Comparison of ENCODE assay signal across 19 cellular contexts in the genomic region with DNA sequence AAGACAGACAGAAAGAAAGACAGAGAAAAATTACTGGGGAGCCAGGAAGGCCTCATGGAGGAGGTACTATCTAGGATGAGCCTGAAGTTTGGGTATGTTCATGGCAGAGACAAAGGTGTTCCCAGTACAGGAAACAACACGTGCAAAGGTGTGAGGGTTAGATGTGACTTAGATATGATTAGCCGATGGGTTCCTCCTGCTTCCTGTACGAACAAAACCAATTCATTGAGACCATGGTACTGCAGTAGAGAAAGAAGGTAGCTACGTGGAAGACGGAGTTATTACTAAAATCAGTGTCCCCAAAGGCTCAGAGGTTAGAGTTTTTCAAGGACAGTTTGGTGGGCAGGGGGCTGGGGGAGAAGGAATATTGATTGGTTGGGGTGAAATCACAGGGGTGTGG. TPM values are rescaled to one million over a fixed set of nuclear protein-coding genes. Genes with fewer than 3 reads are reported as not detected.
DNase-seq lines count a peak whose midpoint lies in the region; ATAC-seq and TF ChIP-seq lines count a peak whose summit lies in the region.
"Had no signal": no experiment of that assay in that cellular context is flagged by ENCODE, and none has a peak within 500 bp of the region (broad histone marks: within the 10 kb centered on the region; RNA-seq: fewer than 3 reads in every experiment).

No MANE protein-coding gene starts in this region.

- peak overlapping the region; percentile 63 for H3K27ac Mint-ChIP-seq in activated T-cell treated with anti-CD3 and anti-CD28 coated beads, Interleukin-2, amount 50 U/mL, for 72 hours
- peak overlapping the region in 5 of 6 donors; percentile 6 to 79 (median 51) for H3K27ac Mint-ChIP-seq in immature natural killer cell
- H3K27ac Mint-ChIP-seq in stimulated activated naive B cell treated with anti-CD40 and anti-IgM and Interleukin-4, amounts not matched to agents 10 μg/mL and 1 μg/mL and 100 μg/mL, for 72 hours: peak overlapping the region; percentile 65

- H3K4me2 ChIP-seq in OCI-LY7 (ENCODE audit: low read length): peak overlapping the region; percentile 67

- H3K4me1 Mint-ChIP-seq in activated T-cell treated with anti-CD3 and anti-CD28 coated beads, Interleukin-2, amount 50 U/mL, for 72 hours (ENCODE audit: low read depth): no peaks in the 10 kb centered on the region
- H3K4me1 Mint-ChIP-seq in activated T-cell treated with anti-CD3 and anti-CD28 coated beads, Interleukin-2, amount 50 U/mL, for 4 hours (ENCODE audit: low read depth): peaks cover 9% of the 10 kb centered on the region
- peaks cover 16 to 20% of the 10 kb centered on the region in 2 donors for H3K4me1 Mint-ChIP-seq in immature natural killer cell
- H3K4me1 Mint-ChIP-seq in stimulated activated naive B cell treated with anti-CD40 and anti-IgM and Interleukin-4, amounts not matched to agents 10 μg/mL and 1 μg/mL and 100 μg/mL, for 72 hours: peaks cover 13 to 16% of the 10 kb centered on the region in 2 donors

- no peak for ATAC-seq in activated T-cell treated with anti-CD3 and anti-CD28 coated beads, Interleukin-2, amount 50 U/mL, for 72 hours (replicated peaks in 1 of 2)
- ATAC-seq in activated T-cell treated with anti-CD3 and anti-CD28 coated beads, Interleukin-2, amount 50 U/mL, for 4 hours: no peak
- ATAC-seq in stimulated activated naive B cell treated with anti-CD40 and anti-IgM and Interleukin-4, amounts not matched to agents 10 μg/mL and 1 μg/mL and 100 μg/mL, for 72 hours (replicated peaks): no peak
- ATAC-seq: SK-N-SH treated with all-trans-retinoic acid at 6 μM for 48 hours had no signal

- peaks cover 22% of the 10 kb centered on the region for H3K4me1 ChIP-seq in OCI-LY7 (ENCODE audit: insufficient read depth, low read length, poor library complexity, severe bottlenecking)

- CTCF ChIA-PET in OCI-LY7 (lab: Charles Lee; ENCODE audit: unreplicated experiment): interaction anchor here (0.7 kb wide), 1 partner anchor 14 kb away, joined by 3 read pairs; no protein-coding TSS in a partner anchor

- intact Hi-C loops in OCI-LY7 (cut with micrococcal nuclease; ENCODE audit: unreplicated experiment): loop anchor here (1.0 kb wide), 1 partner anchor 428 kb away; no protein-coding TSS in a partner anchor

- H3K9me3 Mint-ChIP-seq in activated T-cell treated with anti-CD3 and anti-CD28 coated beads, Interleukin-2, amount 50 U/mL, for 72 hours: no peaks in the 10 kb centered on the region
- no peaks in the 10 kb centered on the region for H3K9me3 Mint-ChIP-seq in activated T-cell treated with anti-CD3 and anti-CD28 coated beads, Interleukin-2, amount 50 U/mL, for 4 hours
- H3K9me3 Mint-ChIP-seq in immature natural killer cell: no peaks in the 10 kb centered on the region
- H3K9me3 Mint-ChIP-seq in stimulated activated naive B cell treated with anti-CD40 and anti-IgM and Interleukin-4, amounts not matched to agents 10 μg/mL and 1 μg/mL and 100 μg/mL, for 72 hours: peaks cover 0 to 2% of the 10 kb centered on the region in 2 donors

- H3K9me2 ChIP-seq in OCI-LY7 (ENCODE audit: insufficient read depth, low read length): no peaks in the 10 kb centered on the region

- H3K79me2 ChIP-seq in OCI-LY7 (ENCODE audit: insufficient read depth, low read depth, low read length): no peaks in the 10 kb centered on the region

- H3K27me3 Mint-ChIP-seq in activated T-cell treated with anti-CD3 and anti-CD28 coated beads, Interleukin-2, amount 50 U/mL, for 72 hours (ENCODE audit: low read depth): no peaks in the 10 kb centered on the region
- peaks cover 2% of the 10 kb centered on the region for H3K27me3 Mint-ChIP-seq in activated T-cell treated with anti-CD3 and anti-CD28 coated beads, Interleukin-2, amount 50 U/mL, for 4 hours (ENCODE audit: low read depth)
- H3K27me3 Mint-ChIP-seq in immature natural killer cell (ENCODE audit: low read depth in 3 of 3): peaks cover 0 to 2% (median 0%) of the 10 kb centered on the region in 3 donors
- H3K27me3 Mint-ChIP-seq in stimulated activated naive B cell treated with anti-CD40 and anti-IgM and Interleukin-4, amounts not matched to agents 10 μg/mL and 1 μg/mL and 100 μg/mL, for 72 hours: no peaks in the 10 kb centered on the region

- POLR2A ChIA-PET in OCI-LY7 (lab: Charles Lee): interaction anchor here (0.7 to 1.0 kb wide), 3 partner anchors 50 to 310 kb away, joined by 3 to 4 read pairs (median 3); no protein-coding TSS in a partner anchor

- H2AFZ ChIP-seq in OCI-LY7 (ENCODE audit: low read length): peak overlapping the region; percentile 38; the same call in 1 of the 2 replicates

- DNase-seq in activated T-cell treated with anti-CD3 and anti-CD28 coated beads, Interleukin-2, amount 50 U/mL, for 72 hours: no peak
- no peak for DNase-seq in activated T-cell treated with anti-CD3 and anti-CD28 coated beads, Interleukin-2, amount 50 U/mL, for 4 hours
- DNase-seq in OCI-LY7 (ENCODE audit: low spot score) (peak; percentile 53), immature natural killer cell (no peak), COR-L47 (lab: John Stamatoyannopoulos, UW) (no peak), NCI-H2196 (lab: John Stamatoyannopoulos, UW; ENCODE audit: unreplicated experiment) (no peak), cerebellar nuclear complex (lab: John Stamatoyannopoulos, UW) (no peak)
- no peak for DNase-seq in stimulated activated naive B cell treated with anti-CD40 and anti-IgM and Interleukin-4, amounts not matched to agents 10 μg/mL and 1 μg/mL and 100 μg/mL, for 72 hours
- DNase-seq: 8988T; C1 segment of cervical spinal cord; CD8-positive, alpha-beta memory T cell; GDM1; NCI-H1092; NCI-H1436 treated with DMSO at 0.1 percent for 48 hours; NCI-H1930; NCI-H2227 treated with DMSO at 0.1 percent for 48 hours; NCI-H510A had no signal

- H3K4me3 ChIP-seq in OCI-LY7 (ENCODE audit: low read depth, low read length, poor library complexity, severe bottlenecking): peak overlapping the region; percentile 35

- no peak overlapping the region for H3K4me3 Mint-ChIP-seq in activated T-cell treated with anti-CD3 and anti-CD28 coated beads, Interleukin-2, amount 50 U/mL, for 72 hours
- no peak overlapping the region for H3K4me3 Mint-ChIP-seq in activated T-cell treated with anti-CD3 and anti-CD28 coated beads, Interleukin-2, amount 50 U/mL, for 4 hours
- peak overlapping the region; percentile 58 to 78 (median 68) for H3K4me3 Mint-ChIP-seq in immature natural killer cell
- peak overlapping the region in 1 of 2 donors; percentile 40 for H3K4me3 Mint-ChIP-seq in stimulated activated naive B cell treated with anti-CD40 and anti-IgM and Interleukin-4, amounts not matched to agents 10 μg/mL and 1 μg/mL and 100 μg/mL, for 72 hours

- peak overlapping the region; percentile 36 for H3K27ac ChIP-seq in OCI-LY7 (ENCODE audit: low read depth, low read length, poor library complexity, severe bottlenecking)
- H3K27ac ChIP-seq: RWPE1 had no signal

- no peaks in the 10 kb centered on the region for H3K36me3 ChIP-seq in OCI-LY7 (ENCODE audit: insufficient read depth, low read length)

- no TSS peak for BruUV-seq in OCI-LY7 (replicated peaks; lab: Mats Ljungman, UMichigan)

- no peaks in the 10 kb centered on the region for H4K20me1 ChIP-seq in OCI-LY7 (ENCODE audit: insufficient read depth, low read length)

- TF ChIP-seq CTCF in OCI-LY7 (conservative IDR thresholded peaks at IDR 0.05; ENCODE audit: low read length): no peak

- H3K9me3 ChIP-seq in OCI-LY7 (ENCODE audit: low read length): no peaks in the 10 kb centered on the region

- H3K36me3 Mint-ChIP-seq in activated T-cell treated with anti-CD3 and anti-CD28 coated beads, Interleukin-2, amount 50 U/mL, for 72 hours (ENCODE audit: insufficient read depth in 2 of 2): no peaks in the 10 kb centered on the region
- H3K36me3 Mint-ChIP-seq in activated T-cell treated with anti-CD3 and anti-CD28 coated beads, Interleukin-2, amount 50 U/mL, for 4 hours (ENCODE audit: insufficient read depth): no peaks in the 10 kb centered on the region
- H3K36me3 Mint-ChIP-seq in immature natural killer cell: no peaks in the 10 kb centered on the region
- peaks cover 2 to 4% of the 10 kb centered on the region in 2 donors for H3K36me3 Mint-ChIP-seq in stimulated activated naive B cell treated with anti-CD40 and anti-IgM and Interleukin-4, amounts not matched to agents 10 μg/mL and 1 μg/mL and 100 μg/mL, for 72 hours
- H3K36me3 Mint-ChIP-seq: CD8-positive, alpha-beta memory T cell had no signal

RNA-seq across cellular contexts. Expression of gene CHST3, which starts 55.2 kb away (rescaled TPM):
- under 1 TPM; 0.16 to 0.38 TPM for total RNA-seq in activated T-cell treated with anti-CD3 and anti-CD28 coated beads, Interleukin-2, amount 50 U/mL, for 72 hours
- total RNA-seq in activated T-cell treated with anti-CD3 and anti-CD28 coated beads, Interleukin-2, amount 50 U/mL, for 4 hours: 1 to 10 TPM in 2 of 3 donors, under 1 TPM in 1; 0.90 to 2.0 (median 1.1) TPM
- not detected in 2 replicates for total RNA-seq in OCI-LY7 (2014; rRNA removed; shearing (Covaris generic))
- not detected in 2 replicates for total RNA-seq in OCI-LY7 (2022)
- not detected for polyA plus RNA-seq in immature natural killer cell
- polyA plus RNA-seq: CD8-positive, alpha-beta memory T cell had no signal

RNA-seq across cellular contexts. Expression of gene PSAP, which starts 57.9 kb away (rescaled TPM):
- 100 to 1,000 TPM; 111 to 139 TPM for total RNA-seq in activated T-cell treated with anti-CD3 and anti-CD28 coated beads, Interleukin-2, amount 50 U/mL, for 72 hours
- total RNA-seq in activated T-cell treated with anti-CD3 and anti-CD28 coated beads, Interleukin-2, amount 50 U/mL, for 4 hours: 100 to 1,000 TPM in 1 of 3 donors, 10 to 100 TPM in 2; 96.4 to 125 (median 97.9) TPM
- 156 and 163 TPM in 2 replicates for total RNA-seq in OCI-LY7 (2014; rRNA removed; shearing (Covaris generic))
- total RNA-seq in OCI-LY7 (2022): 186 and 200 TPM in 2 replicates
- polyA plus RNA-seq in immature natural killer cell: 1,000 to 10,000 TPM in 1 of 3 donors, 100 to 1,000 TPM in 2; 690 to 1,091 (median 798) TPM

Comparison
In these comparisons a context has a peak if more than half of its experiments do, and no peak if none do; other contexts are left out.
1. H3K4me3 Mint-ChIP-seq: peak in immature natural killer cell (5 of 5); none in activated T-cell treated with anti-CD3 and anti-CD28 coated beads, Interleukin-2, amount 50 U/mL, for 72 hours (0 of 2) and activated T-cell treated with anti-CD3 and anti-CD28 coated beads, Interleukin-2, amount 50 U/mL, for 4 hours (single experiment).
2. Peak in every context shown above with its lines, with median percentiles within 50 percentile points of each other: H3K27ac Mint-ChIP-seq.